Comparison of ENCODE assay signal across 8 cellular contexts in genomic region chr6:26744837-26745282, GRCh38.
DNase-seq lines count a peak whose midpoint lies in the region; FAIRE-seq and TF ChIP-seq lines count a peak whose summit lies in the region.
"Not testable (repeated sequence)": the region's sequence is repeated elsewhere in the genome, so short reads cannot be mapped to it uniquely, and the experiment has no call there.

No MANE protein-coding gene starts in this region.

- H3K36me3 ChIP-seq in PC-9 (ENCODE audit: low read depth); astrocyte (ENCODE audit: insufficient read depth, low read length); smooth muscle cell (ENCODE audit: low read depth): not testable (repeated sequence)

- POLR2A ChIA-PET in HEK293T (lab: Yijun Ruan, JAX); PC-9 (lab: Charles Lee; ENCODE audit: unreplicated experiment): not testable (repeated sequence)

- peak overlapping the region; percentile 59; the same call in 1 of the 2 replicates for H2AFZ ChIP-seq in PC-9
- H2AFZ ChIP-seq in astrocyte (ENCODE audit: low read depth, low read length); smooth muscle cell (ENCODE audit: low read depth): not testable (repeated sequence)

- intact Hi-C loops in PC-9 (cut with micrococcal nuclease; ENCODE audit: unreplicated experiment), result not testable (repeated sequence)

- H3K4me2 ChIP-seq in PC-9 (peak overlapping the region; percentile 74), smooth muscle cell (peak overlapping the region; percentile 83)
- H3K4me2 ChIP-seq in astrocyte (ENCODE audit: low read length), result not testable (repeated sequence)

- not testable (repeated sequence) for H3K9me3 ChIP-seq in PC-9 (ENCODE audit: insufficient read depth, low read depth); astrocyte (ENCODE audit: insufficient read depth, low read depth, low read length); smooth muscle cell (replicated peaks; ENCODE audit: low read depth)

- TF ChIP-seq CTCF in PC-9 (conservative IDR thresholded peaks at IDR 0.05); astrocyte (IDR thresholded peaks at IDR 0.05; ENCODE audit: insufficient read depth, low read depth, low read length); endothelial cell (IDR thresholded peaks at IDR 0.05; ENCODE audit: unreplicated experiment); nephron progenitor cell (IDR thresholded peaks at IDR 0.05); smooth muscle cell (IDR thresholded peaks at IDR 0.05; ENCODE audit: borderline replicate concordance, insufficient read depth, poor library complexity, severe bottlenecking): not testable (repeated sequence)

- H3K4me3 ChIP-seq in PC-9; astrocyte (ENCODE audit: insufficient read depth, low read depth, low read length): not testable (repeated sequence)
- peak overlapping the region; percentile 56 for H3K4me3 ChIP-seq in smooth muscle cell

- H3K27me3 Mint-ChIP-seq in astrocyte (ENCODE audit: low read depth, unreplicated experiment), result peaks cover 38% of the 10 kb centered on the region
- peaks cover 13% of the 10 kb centered on the region for H3K27me3 Mint-ChIP-seq in endothelial cell (ENCODE audit: unreplicated experiment)
- peaks cover 76% of the 10 kb centered on the region for H3K27me3 Mint-ChIP-seq in nephron progenitor cell (ENCODE audit: low read depth, poor library complexity)

- H3K4me3 Mint-ChIP-seq in astrocyte (ENCODE audit: unreplicated experiment) (peak overlapping the region; percentile 90), endothelial cell (ENCODE audit: unreplicated experiment) (peak overlapping the region; percentile 93), nephron progenitor cell (peak overlapping the region; percentile 92)

- DNase-seq in Caki2 (ENCODE audit: low read depth) (peak; percentile 2), inferior parietal cortex (ENCODE audit: extremely low spot score) (peak; percentile 0)
- DNase-seq in HEK293T (ENCODE audit: extremely low spot score); PC-9; astrocyte (ENCODE audit: low read depth); endothelial cell (ENCODE audit: low spot score); nephron progenitor cell; smooth muscle cell (lab: John Stamatoyannopoulos, UW; ENCODE audit: unreplicated experiment): not testable (repeated sequence)

- H3K4me1 Mint-ChIP-seq in astrocyte (ENCODE audit: low read depth, unreplicated experiment); nephron progenitor cell: not testable (repeated sequence)
- H3K4me1 Mint-ChIP-seq in endothelial cell (ENCODE audit: unreplicated experiment), result peaks cover 25% of the 10 kb centered on the region

- H3K36me3 Mint-ChIP-seq in astrocyte (ENCODE audit: low read depth, unreplicated experiment); endothelial cell (ENCODE audit: low read depth, unreplicated experiment); nephron progenitor cell (ENCODE audit: low read depth): not testable (repeated sequence)

- peak overlapping the region; percentile 86 for H3K27ac Mint-ChIP-seq in astrocyte (ENCODE audit: unreplicated experiment)
- not testable (repeated sequence) for H3K27ac Mint-ChIP-seq in endothelial cell (ENCODE audit: unreplicated experiment); nephron progenitor cell

- H3K27ac ChIP-seq in PC-9; astrocyte (ENCODE audit: low read depth, low read length); smooth muscle cell (ENCODE audit: low read depth): not testable (repeated sequence)

- not testable (repeated sequence) for H3K9ac ChIP-seq in astrocyte (ENCODE audit: low read length); smooth muscle cell (ENCODE audit: low read depth)

- in situ Hi-C loops in Caki2 (cut with HindIII; ENCODE audit: low pct_unique_long_range_greater_than_20kb, low sequenced_read_pairs), result not testable (repeated sequence)

- not testable (repeated sequence) for FAIRE-seq in astrocyte (lab: Jason Lieb, UNC)

- BruUV-seq in PC-9 (replicated peaks; lab: Mats Ljungman, UMichigan), result not testable (repeated sequence)

- CTCF ChIA-PET in HEK293T (lab: Yijun Ruan, JAX); PC-9 (lab: Charles Lee): not testable (repeated sequence)

- H3K27me3 ChIP-seq in PC-9 (ENCODE audit: insufficient read depth, low read depth); astrocyte (ENCODE audit: insufficient read depth, low read length); smooth muscle cell (ENCODE audit: low read depth): not testable (repeated sequence)

- WGBS in smooth muscle cell (ENCODE audit: low lambda C conversion rate), result 30% methylated on average over 8 of the region's 8 CpGs

- H3K4me1 ChIP-seq in PC-9 (replicated peaks; ENCODE audit: insufficient read depth); astrocyte (ENCODE audit: insufficient read depth, low read length); smooth muscle cell (ENCODE audit: low read depth): not testable (repeated sequence)

- not testable (repeated sequence) for H3K9me3 Mint-ChIP-seq in astrocyte (ENCODE audit: unreplicated experiment); endothelial cell (ENCODE audit: unreplicated experiment)
- peaks cover 15% of the 10 kb centered on the region for H3K9me3 Mint-ChIP-seq in nephron progenitor cell

- H3F3A ChIP-seq in PC-9 (ENCODE audit: insufficient read depth, low read depth); smooth muscle cell (ENCODE audit: low read depth): not testable (repeated sequence)

- not testable (repeated sequence) for H3K79me2 ChIP-seq in PC-9 (ENCODE audit: low read depth); astrocyte (ENCODE audit: insufficient read depth, low read length); smooth muscle cell (ENCODE audit: low read depth)

- not testable (repeated sequence) for H3K9me2 ChIP-seq in PC-9 (ENCODE audit: insufficient read depth)

- H4K20me1 ChIP-seq in PC-9 (ENCODE audit: insufficient read depth); astrocyte (ENCODE audit: insufficient read depth, low read length); smooth muscle cell (ENCODE audit: low read depth): not testable (repeated sequence)

TF ChIP-seq in HEK293T, 16 proteins besides CTCF, POLR2A, EP300 and RAD21:
- 0 out of 2 replicates have a peak, but pooled peaks have one; percentile 26 for TF ChIP-seq L3MBTL2 (conservative IDR thresholded peaks at IDR 0.05)
